In genomic region chr19:35521124-35521743, GRCh38 we compare ENCODE assay signal across 2 cellular contexts.
TF ChIP-seq lines count a peak whose summit lies in the region.

No MANE protein-coding gene starts in this region.

TF ChIP-seq in HEK293, 187 proteins besides CTCF, POLR2A, EP300 and RAD21:
- no peak for TF ChIP-seq ZNF433 (tag by site-specific recombination; IDR thresholded peaks at IDR 0.05; ENCODE audit: low read depth)
- peak; percentile 71 for TF ChIP-seq SCRT2 (tag by site-specific recombination; IDR thresholded peaks at IDR 0.05)
- 0 out of 2 replicates have a peak, but pooled peaks have one; percentile 8 for TF ChIP-seq GLIS1 (tag by site-specific recombination; IDR thresholded peaks at IDR 0.05)
- no peak for TF ChIP-seq AEBP2 (tag by site-specific recombination; IDR thresholded peaks at IDR 0.05; ENCODE audit: borderline replicate concordance)
- TF ChIP-seq MYNN (tag by site-specific recombination; IDR thresholded peaks at IDR 0.05; ENCODE audit: borderline replicate concordance), result no peak

TF ChIP-seq in H1, 55 proteins besides CTCF, POLR2A, EP300 and RAD21:
- TF ChIP-seq MAFK (IDR thresholded peaks at IDR 0.05; ENCODE audit: low read depth, low read length) (no peak), JUN (IDR thresholded peaks at IDR 0.05; ENCODE audit: low read depth, low read length) (no peak), TBP (IDR thresholded peaks at IDR 0.05; ENCODE audit: low read depth, low read length) (peak; percentile 32; the same call in 1 of the 2 replicates)
TF ChIP-seq in H1: peak in this region for 1.
